Comparison of ENCODE assay signal across 27 cellular contexts in the genomic region with DNA sequence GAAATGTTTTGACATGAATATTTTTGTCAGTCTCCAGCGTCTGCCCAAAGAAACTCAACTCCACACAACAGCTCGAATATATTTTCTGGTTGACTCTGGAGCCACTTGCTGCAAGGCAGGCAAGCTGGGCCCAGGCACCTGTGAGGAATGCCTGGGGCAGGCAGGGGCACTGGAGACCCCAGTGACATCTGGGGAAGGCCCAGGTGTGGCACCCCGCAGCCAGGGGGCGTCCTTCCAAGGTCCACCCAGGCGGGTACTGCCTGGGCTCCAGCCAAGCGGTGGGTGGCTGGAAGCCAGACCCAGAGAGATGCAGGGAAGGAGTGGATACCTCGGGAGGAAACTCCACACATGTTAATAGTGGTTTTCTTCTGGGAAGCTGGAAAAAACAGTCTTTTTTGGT.
A peak's percentile ranks its signal among the peaks of the same experiment; 100 is the strongest.
DNase-seq lines count a peak whose midpoint lies in the region; ATAC-seq and TF ChIP-seq lines count a peak whose summit lies in the region.
"Had no signal": no experiment of that assay in that cellular context is flagged by ENCODE, and none has a peak within 500 bp of the region (broad histone marks: within the 10 kb centered on the region; RNA-seq: fewer than 3 reads in every experiment).

No MANE protein-coding gene starts in this region.

- no peak overlapping the region for H3K27ac Mint-ChIP-seq in activated CD8-positive, alpha-beta memory T cell treated with anti-CD3 and anti-CD28 coated beads, Interleukin-2, amount 10 ng/mL, durations not matched to agents 7 days and 5 days
- H3K27ac Mint-ChIP-seq: activated naive CD8-positive, alpha-beta T cell; CD4-positive, alpha-beta memory T cell; memory B cell had no signal

- no peak for ATAC-seq in activated CD8-positive, alpha-beta memory T cell treated with anti-CD3 and anti-CD28 coated beads, Interleukin-2, amount 10 ng/mL, durations not matched to agents 7 days and 5 days
- ATAC-seq in GM18909 (IDR thresholded peaks at IDR 0.05; ENCODE audit: poor library complexity, unreplicated experiment) (no peak), HG03196 (IDR thresholded peaks at IDR 0.05; ENCODE audit: unreplicated experiment) (no peak)
- ATAC-seq: heart right ventricle; left cardiac atrium; psoas muscle; stimulated activated naive CD8-positive, alpha-beta T cell treated with anti-CD3 and anti-CD28 coated beads, Interleukin-15, Interleukin-2, amounts not matched to agents 100 U/mL and 50 U/mL, for 24 hours had no signal

- DNase-seq in activated CD8-positive, alpha-beta memory T cell treated with anti-CD3 and anti-CD28 coated beads, Interleukin-2, amount 10 ng/mL, durations not matched to agents 7 days and 5 days = peak; percentile 19
- DNase-seq in activated CD8-positive, alpha-beta memory T cell treated with anti-CD3 and anti-CD28 coated beads for 24 hours = no peak
- DNase-seq in HFF-Myc (ENCODE audit: extremely low read depth, low read depth) (no peak), choroid plexus epithelial cell (ENCODE audit: low read depth) (no peak), medulla oblongata (ENCODE audit: extremely low spot score) (no peak)
- DNase-seq in stimulated activated CD8-positive, alpha-beta memory T cell treated with anti-CD3 and anti-CD28 coated beads, Interleukin-4, amount 100 ng/mL, for 48 hours = peak; percentile 17
- DNase-seq: activated CD4-positive, alpha-beta T cell treated with anti-CD3 and anti-CD28 coated beads, Interleukin-2, amount 50 U/mL, for 4 hours; activated CD4-positive, CD25-positive, alpha-beta regulatory T cell; activated effector memory CD4-positive, alpha-beta T cell treated with Interleukin-2 at 50 U/mL for 16 hours; AML-193; anterior cingulate cortex; CD4-positive, alpha-beta memory T cell; esophagus squamous epithelium; foreskin melanocyte; heart right ventricle; left cardiac atrium; NCI-H1092; NCI-H1930; NCI-H526 treated with DMSO at 0.1 percent for 48 hours; psoas muscle; stimulated activated naive CD8-positive, alpha-beta T cell treated with anti-CD3 and anti-CD28 coated beads, Interleukin-15, Interleukin-2, amounts not matched to agents 100 U/mL and 50 U/mL, for 24 hours; T-helper 1 cell had no signal

- peak; percentile 3 for TF ChIP-seq CTCF in HFF-Myc (IDR thresholded peaks at IDR 0.05; ENCODE audit: low read depth, low read length, missing control alignments)
- TF ChIP-seq CTCF in choroid plexus epithelial cell (conservative IDR thresholded peaks at IDR 0.05; ENCODE audit: low read depth, low read length) = peak; percentile 20

- H3K9me3 Mint-ChIP-seq in activated CD8-positive, alpha-beta memory T cell treated with anti-CD3 and anti-CD28 coated beads, Interleukin-2, amount 10 ng/mL, durations not matched to agents 7 days and 5 days (ENCODE audit: low read depth) = peaks cover 2% of the 10 kb centered on the region

- H3K36me3 Mint-ChIP-seq in activated CD8-positive, alpha-beta memory T cell treated with anti-CD3 and anti-CD28 coated beads, Interleukin-2, amount 10 ng/mL, durations not matched to agents 7 days and 5 days = no peaks in the 10 kb centered on the region
- H3K36me3 Mint-ChIP-seq: memory B cell had no signal

- H3K4me3 ChIP-seq in HFF-Myc (replicated peaks; ENCODE audit: low read depth, low read length) (no peak overlapping the region), choroid plexus epithelial cell (ENCODE audit: low read depth, low read length) (no peak overlapping the region)
- H3K4me3 ChIP-seq: esophagus squamous epithelium, heart right ventricle, psoas muscle, tibial nerve had no signal

- CTCF ChIA-PET in activated CD8-positive, alpha-beta memory T cell treated with anti-CD3 and anti-CD28 coated beads, Interleukin-2, amount 10 ng/mL, durations not matched to agents 7 days and 5 days (lab: Charles Lee) = no interaction called here

- H3K27me3 Mint-ChIP-seq in activated CD8-positive, alpha-beta memory T cell treated with anti-CD3 and anti-CD28 coated beads, Interleukin-2, amount 10 ng/mL, durations not matched to agents 7 days and 5 days = peaks cover 10% of the 10 kb centered on the region

- no peaks in the 10 kb centered on the region for H3K4me1 Mint-ChIP-seq in activated CD8-positive, alpha-beta memory T cell treated with anti-CD3 and anti-CD28 coated beads, Interleukin-2, amount 10 ng/mL, durations not matched to agents 7 days and 5 days
- H3K4me1 Mint-ChIP-seq: CD4-positive, alpha-beta memory T cell had no signal

- no peak overlapping the region for H3K4me3 Mint-ChIP-seq in activated CD8-positive, alpha-beta memory T cell treated with anti-CD3 and anti-CD28 coated beads, Interleukin-2, amount 10 ng/mL, durations not matched to agents 7 days and 5 days
- H3K4me3 Mint-ChIP-seq: activated naive CD8-positive, alpha-beta T cell; CD4-positive, alpha-beta memory T cell; memory B cell had no signal

Comparison
In these comparisons a context has a peak if more than half of its experiments do, and no peak if none do; other contexts are left out.
1. DNase-seq: peak in activated CD8-positive, alpha-beta memory T cell treated with anti-CD3 and anti-CD28 coated beads, Interleukin-2, amount 10 ng/mL, durations not matched to agents 7 days and 5 days (single experiment) and stimulated activated CD8-positive, alpha-beta memory T cell treated with anti-CD3 and anti-CD28 coated beads, Interleukin-4, amount 100 ng/mL, for 48 hours (single experiment); none in activated CD8-positive, alpha-beta memory T cell treated with anti-CD3 and anti-CD28 coated beads for 24 hours (single experiment), HFF-Myc (single experiment), choroid plexus epithelial cell (single experiment) and medulla oblongata (single experiment).